In genomic region chr10:77580500-77580899, GRCh38 we compare ENCODE assay signal across 19 cellular contexts. TPM values are rescaled to one million over a fixed set of nuclear protein-coding genes. Genes with fewer than 3 reads are reported as not detected.
DNase-seq lines count a peak whose midpoint lies in the region; ATAC-seq, FAIRE-seq and TF ChIP-seq lines count a peak whose summit lies in the region.
"Had no signal": no experiment of that assay in that cellular context is flagged by ENCODE, and none has a peak within 500 bp of the region (broad histone marks: within the 10 kb centered on the region; RNA-seq: fewer than 3 reads in every experiment).

No MANE protein-coding gene starts in this region.

- H3K27me3 ChIP-seq in Peyer's patch (no peaks in the 10 kb centered on the region), hepatocyte (no peaks in the 10 kb centered on the region), right lobe of liver (no peaks in the 10 kb centered on the region), small intestine (ENCODE audit: control insufficient read depth in 2 of 2, insufficient read depth in 2 of 2, low read length in 2 of 2) (no peaks in the 10 kb centered on the region)

- no peaks in the 10 kb centered on the region for H3K9me2 ChIP-seq in hepatocyte (replicated peaks; ENCODE audit: insufficient read depth)

- no peak overlapping the region for H3K4me2 ChIP-seq in hepatocyte

- H2AFZ ChIP-seq in hepatocyte: no peak overlapping the region

- H3K9me3 ChIP-seq in Peyer's patch (no peaks in the 10 kb centered on the region), hepatocyte (ENCODE audit: low read depth) (no peaks in the 10 kb centered on the region), right lobe of liver (no peaks in the 10 kb centered on the region), small intestine (ENCODE audit: control insufficient read depth, low read depth) (no peaks in the 10 kb centered on the region)

- H3K79me2 ChIP-seq in hepatocyte: peaks cover 9% of the 10 kb centered on the region

- H3K36me3 ChIP-seq in Peyer's patch: no peaks in the 10 kb centered on the region
- H3K36me3 ChIP-seq in hepatocyte (replicated peaks; ENCODE audit: insufficient read depth, low read depth): no peaks in the 10 kb centered on the region
- no peaks in the 10 kb centered on the region for H3K36me3 ChIP-seq in right lobe of liver
- H3K36me3 ChIP-seq in small intestine (ENCODE audit: control insufficient read depth in 2 of 2, insufficient read depth in 2 of 2, low read length in 2 of 2): no peaks in the 10 kb centered on the region

- H3K27ac ChIP-seq in Peyer's patch: no peak overlapping the region
- H3K27ac ChIP-seq in hepatocyte: no peak overlapping the region
- peak overlapping the region in 2 of 3 donors; percentile 52 to 56 for H3K27ac ChIP-seq in right lobe of liver
- H3K27ac ChIP-seq in small intestine (ENCODE audit: low read depth in 1 of 2, low read length in 1 of 2): no peak overlapping the region

- 81% methylated on average over 2 of the region's 2 CpGs for WGBS in hepatocyte (ENCODE audit: low lambda C conversion rate, missing lambda C conversion rate)
- 29% methylated on average over 2 of the region's 2 CpGs for WGBS in right lobe of liver (ENCODE audit: insufficient coverage, low coverage, low lambda C conversion rate, missing lambda C conversion rate)
- 50 to 73% (median 58%) methylated on average over 2 of the region's 2 CpGs for WGBS in small intestine, 3 donors

- TF ChIP-seq CTCF in Peyer's patch (IDR thresholded peaks at IDR 0.05) (no peak), hepatocyte (IDR thresholded peaks at IDR 0.05; ENCODE audit: poor library complexity) (no peak), right lobe of liver (IDR thresholded peaks at IDR 0.05) (no peak)

- H4K20me1 ChIP-seq in hepatocyte (ENCODE audit: insufficient read depth, poor library complexity, severe bottlenecking): no peaks in the 10 kb centered on the region

- TF ChIP-seq POLR2A in Peyer's patch (IDR thresholded peaks at IDR 0.05) (no peak), right lobe of liver (IDR thresholded peaks at IDR 0.05) (no peak)

- ATAC-seq in right lobe of liver (peak; percentile 86 to 97 (median 92)), HG03432 (IDR thresholded peaks at IDR 0.05; ENCODE audit: unreplicated experiment) (no peak), HG02588 (IDR thresholded peaks at IDR 0.05; ENCODE audit: unreplicated experiment) (no peak)
- ATAC-seq: CD8-positive, alpha-beta T cell had no signal

- FAIRE-seq in small intestine (lab: Jason Lieb, UNC): no peak
- FAIRE-seq: D721Med, G401.6, GM12891, GM19239, HTR-8/SVneo had no signal

- no peak overlapping the region for H3K4me3 ChIP-seq in Peyer's patch
- H3K4me3 ChIP-seq in hepatocyte: no peak overlapping the region
- no peak overlapping the region for H3K4me3 ChIP-seq in right lobe of liver
- H3K4me3 ChIP-seq in small intestine (ENCODE audit: low read depth in 1 of 2, low read length in 2 of 2): no peak overlapping the region

- H3K4me1 ChIP-seq in Peyer's patch: no peaks in the 10 kb centered on the region
- no peaks in the 10 kb centered on the region for H3K4me1 ChIP-seq in hepatocyte (ENCODE audit: insufficient read depth)
- peaks cover 0 to 47% (median 10%) of the 10 kb centered on the region in 4 donors for H3K4me1 ChIP-seq in right lobe of liver
- no peaks in the 10 kb centered on the region for H3K4me1 ChIP-seq in small intestine (ENCODE audit: control insufficient read depth in 2 of 2, insufficient read depth in 1 of 2, low read depth in 1 of 2, low read length in 1 of 2)

- DNase-seq in Peyer's patch (peak in 2 of 3 donors; percentile 69 to 72), hepatocyte (ENCODE audit: low spot score) (peak; percentile 26), right lobe of liver (peak; percentile 74 to 95 (median 90)), small intestine (peak; percentile 84), NK-92 (lab: John Stamatoyannopoulos, UW; ENCODE audit: unreplicated experiment) (no peak)
- DNase-seq: CD8-positive, alpha-beta T cell; COR-L47; DMS153; DMS79 treated with DMSO at 0.1 percent for 48 hours; EL; GOT3; H9 had no signal

- intact Hi-C loops in right lobe of liver (cut with DNase I): no loop called here

RNA-seq across cellular contexts. Expression of gene KCNMA1, which starts 57.1 kb away (rescaled TPM):
- total RNA-seq in Peyer's patch (10 to 100 TPM; 17.8 to 29.1 (median 23.9) TPM), hepatocyte (26.0 and 42.6 TPM in 2 replicates), right lobe of liver (10 to 100 TPM in 4 of 6 experiments, 1 to 10 TPM in 2; 5.7 to 48.0 (median 15.1) TPM)
- polyA plus RNA-seq in hepatocyte (69.1 and 73.3 TPM in 2 replicates), small intestine (1 to 10 TPM; 2.7 to 8.6 (median 6.9) TPM)
- total RNA-seq: CD8-positive, alpha-beta T cell had no signal

Comparison
In these comparisons a context has a peak if more than half of its experiments do, and no peak if none do; other contexts are left out.
1. H3K27ac ChIP-seq: peak in right lobe of liver (2 of 3); none in Peyer's patch (0 of 4), hepatocyte (single experiment) and small intestine (0 of 2).
2. ATAC-seq: peak in right lobe of liver (4 of 4); none in HG03432 (single experiment) and HG02588 (single experiment).